23 cellular contexts compared by ENCODE assay signal in genomic region chr3:3031358-3031757, GRCh38.
A peak's percentile ranks its signal among the peaks of the same experiment; 100 is the strongest.
DNase-seq lines count a peak whose midpoint lies in the region; ATAC-seq and TF ChIP-seq lines count a peak whose summit lies in the region.
"Had no signal": no experiment of that assay in that cellular context is flagged by ENCODE, and none has a peak within 500 bp of the region (broad histone marks: within the 10 kb centered on the region; RNA-seq: fewer than 3 reads in every experiment).

No MANE protein-coding gene starts in this region.

- no peaks in the 10 kb centered on the region for H3K4me1 Mint-ChIP-seq in endothelial cell (ENCODE audit: unreplicated experiment)
- peaks cover 11% of the 10 kb centered on the region for H3K4me1 Mint-ChIP-seq in progenitor cell of endocrine pancreas (ENCODE audit: low read depth)

- peaks cover 0 to 7% of the 10 kb centered on the region in 2 donors for H3K4me1 ChIP-seq in left lung
- H3K4me1 ChIP-seq: SJCRH30 had no signal

- peak; percentile 8 for DNase-seq in A172 (ENCODE audit: low spot score)
- DNase-seq in astrocyte of the hippocampus (ENCODE audit: low read depth, low spot score): peak; percentile 33
- no peak for DNase-seq in left lung
- DNase-seq in omental fat pad (ENCODE audit: low spot score): no peak
- DNase-seq in HuH-7.5 (ENCODE audit: low spot score): no peak
- DNase-seq in endothelial cell (ENCODE audit: low spot score): no peak
- DNase-seq in hepatic stellate cell (ENCODE audit: low spot score): no peak
- no peak for DNase-seq in progenitor cell of endocrine pancreas (ENCODE audit: low spot score, unreplicated experiment)
- DNase-seq: CD8-positive, alpha-beta memory T cell; GF-D8; H7; KBM-7; MM.1S; NCI-H1048; NCI-H1436; NCI-H187 treated with DMSO at 0.1 percent for 48 hours; NCI-H2107; NCI-H446 treated with DMSO at 0.1 percent for 48 hours; NCI-H526 treated with DMSO at 0.1 percent for 48 hours; OCI-M1; SJCRH30 had no signal

- H3K4me3 Mint-ChIP-seq in endothelial cell (ENCODE audit: unreplicated experiment) (no peak overlapping the region), progenitor cell of endocrine pancreas (ENCODE audit: low read depth) (no peak overlapping the region)
- H3K4me3 Mint-ChIP-seq: CD8-positive, alpha-beta memory T cell had no signal

- no peak overlapping the region for H3K4me3 ChIP-seq in left lung
- H3K4me3 ChIP-seq: SJCRH30 had no signal

- H3K27me3 Mint-ChIP-seq in endothelial cell (ENCODE audit: unreplicated experiment): peaks cover 2% of the 10 kb centered on the region
- H3K27me3 Mint-ChIP-seq in progenitor cell of endocrine pancreas: no peaks in the 10 kb centered on the region

- TF ChIP-seq CTCF in left lung (IDR thresholded peaks at IDR 0.05) (no peak), omental fat pad (IDR thresholded peaks at IDR 0.05) (no peak), endothelial cell (IDR thresholded peaks at IDR 0.05; ENCODE audit: unreplicated experiment) (no peak), progenitor cell of endocrine pancreas (IDR thresholded peaks at IDR 0.05; ENCODE audit: unreplicated experiment) (no peak)

- peak overlapping the region in 1 of 2 donors; percentile 10 for H3K27ac ChIP-seq in left lung
- H3K27ac ChIP-seq: 22Rv1, C4-2B, SJCRH30 had no signal

- H3K27me3 ChIP-seq in left lung: no peaks in the 10 kb centered on the region
- H3K27me3 ChIP-seq: SJCRH30 had no signal

- H3K27ac Mint-ChIP-seq in endothelial cell (ENCODE audit: unreplicated experiment): no peak overlapping the region
- H3K27ac Mint-ChIP-seq in progenitor cell of endocrine pancreas: no peak overlapping the region
- H3K27ac Mint-ChIP-seq: CD8-positive, alpha-beta memory T cell had no signal

- H3K9me3 Mint-ChIP-seq in endothelial cell (ENCODE audit: unreplicated experiment) (peaks cover 26% of the 10 kb centered on the region), progenitor cell of endocrine pancreas (ENCODE audit: low read depth) (no peaks in the 10 kb centered on the region)
- H3K9me3 Mint-ChIP-seq: CD8-positive, alpha-beta memory T cell had no signal

- peaks cover 10% of the 10 kb centered on the region for H3K36me3 Mint-ChIP-seq in endothelial cell (ENCODE audit: low read depth, unreplicated experiment)
- no peaks in the 10 kb centered on the region for H3K36me3 Mint-ChIP-seq in progenitor cell of endocrine pancreas (ENCODE audit: insufficient read depth)
- H3K36me3 Mint-ChIP-seq: CD8-positive, alpha-beta memory T cell had no signal

- intact Hi-C loops in left lung (cut with DNase I): no loop called here

- ATAC-seq in left lung: peak; percentile 35
- peak; percentile 28 for ATAC-seq in omental fat pad (ENCODE audit: low FRiP score)

- H3K36me3 ChIP-seq in left lung: no peaks in the 10 kb centered on the region
- H3K36me3 ChIP-seq: SJCRH30 had no signal

- H3K9me3 ChIP-seq in left lung: no peaks in the 10 kb centered on the region
- H3K9me3 ChIP-seq: SJCRH30 had no signal

Comparison
In these comparisons a context has a peak if more than half of its experiments do, and no peak if none do; other contexts are left out.
1. DNase-seq: peak in A172 (single experiment) and astrocyte of the hippocampus (single experiment); none in left lung (0 of 2), omental fat pad (single experiment), HuH-7.5 (single experiment), endothelial cell (single experiment), hepatic stellate cell (single experiment) and progenitor cell of endocrine pancreas (single experiment).